Comparison of ENCODE assay signal across 28 cellular contexts in the genomic region with DNA sequence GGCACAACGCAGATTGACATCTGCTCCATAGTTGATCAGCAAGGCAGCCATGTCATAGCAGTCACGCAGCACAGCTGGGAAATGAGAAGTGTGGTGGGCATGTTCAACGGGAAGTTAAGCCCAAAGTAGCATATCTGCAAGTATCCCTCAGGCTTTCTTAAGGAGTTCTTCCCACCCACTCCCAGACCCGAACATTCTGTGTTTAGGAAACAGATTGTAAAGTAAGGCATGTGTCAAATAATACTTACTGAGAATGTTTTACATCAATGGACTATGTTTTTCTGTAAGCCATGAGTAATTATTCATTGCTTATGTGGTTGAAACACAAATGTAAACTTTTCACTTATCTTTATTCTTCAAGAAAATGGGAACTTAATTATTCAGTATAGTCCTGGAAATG. TPM values are rescaled to one million over a fixed set of nuclear protein-coding genes. Genes with fewer than 3 reads are reported as not detected.
"Had no signal": no experiment of that assay in that cellular context is flagged by ENCODE, and none has a peak within 500 bp of the region (broad histone marks: within the 10 kb centered on the region; RNA-seq: fewer than 3 reads in every experiment).

No MANE protein-coding gene starts in this region.

- H3K27ac ChIP-seq: coronary artery, esophagus muscularis mucosa, ovary, right lobe of liver, testis, tibial artery had no signal

- H3K9me3 Mint-ChIP-seq: central memory CD8-positive, alpha-beta T cell had no signal

- H3K36me3 Mint-ChIP-seq: memory B cell, type B pancreatic cell had no signal

- H3K36me3 ChIP-seq: esophagus muscularis mucosa, ovary, right lobe of liver, tibial artery had no signal

- ATAC-seq: left lobe of liver; right lobe of liver; stimulated activated memory B cell treated with anti-CD40 and anti-IgM and Interleukin-4, amounts not matched to agents 10 μg/mL and 1 μg/mL and 100 μg/mL, for 72 hours; stimulated activated naive CD8-positive, alpha-beta T cell treated with anti-CD3 and anti-CD28 coated beads, Interleukin-15, Interleukin-2, amounts not matched to agents 100 U/mL and 50 U/mL, for 24 hours had no signal

- FAIRE-seq: frontal cortex, kidney had no signal

- H3K27me3 Mint-ChIP-seq: memory B cell; stimulated activated memory B cell treated with anti-CD40 and anti-IgM and Interleukin-4, amounts not matched to agents 10 μg/mL and 1 μg/mL and 100 μg/mL, for 72 hours had no signal

- H3K4me1 Mint-ChIP-seq: central memory CD8-positive, alpha-beta T cell; memory B cell; nephron; stimulated activated memory B cell treated with anti-CD40 and anti-IgM and Interleukin-4, amounts not matched to agents 10 μg/mL and 1 μg/mL and 100 μg/mL, for 72 hours had no signal

- H3K4me3 ChIP-seq: coronary artery, esophagus muscularis mucosa, lung, ovary, right lobe of liver, testis, tibial artery had no signal

- H3K27ac Mint-ChIP-seq: memory B cell; nephron; stimulated activated memory B cell treated with anti-CD40 and anti-IgM and Interleukin-4, amounts not matched to agents 10 μg/mL and 1 μg/mL and 100 μg/mL, for 72 hours; type B pancreatic cell had no signal

- DNase-seq: dermis blood vessel endothelial cell; effector memory CD4-positive, alpha-beta T cell; head of caudate nucleus; kidney; occipital lobe; ovary; right lobe of liver; stimulated activated CD4-positive, alpha-beta T cell treated with anti-CD3 and anti-CD28 coated beads, Interleukin-4, amount 100 ng/mL, for 4 hours; stimulated activated naive CD8-positive, alpha-beta T cell treated with anti-CD3 and anti-CD28 coated beads, Interleukin-15, Interleukin-2, amounts not matched to agents 100 U/mL and 50 U/mL, for 24 hours; substantia nigra; testis; tibial artery had no signal

- H3K27me3 ChIP-seq: esophagus muscularis mucosa, ovary, right lobe of liver, testis had no signal

- H3K9me3 ChIP-seq: esophagus muscularis mucosa, ovary, right lobe of liver, testis, tibial artery had no signal

- H3K4me3 Mint-ChIP-seq: central memory CD8-positive, alpha-beta T cell; memory B cell; nephron; stimulated activated memory B cell treated with anti-CD40 and anti-IgM and Interleukin-4, amounts not matched to agents 10 μg/mL and 1 μg/mL and 100 μg/mL, for 72 hours; type B pancreatic cell had no signal

- H3K4me1 ChIP-seq: esophagus muscularis mucosa, testis, tibial artery had no signal

RNA-seq across cellular contexts. Expression of gene ASB14, which starts 9.1 kb away (rescaled TPM):
- total RNA-seq: dermis blood vessel endothelial cell, endothelial cell of umbilical vein, epithelial cell of proximal tubule, esophagus muscularis mucosa, glomerular endothelial cell, kidney, left lobe of liver, liver, occipital lobe, posterior vena cava, right lobe of liver had no signal
- polyA plus RNA-seq: urinary bladder had no signal
